ENCODE assay signal across 1 cellular context in the genomic region with DNA sequence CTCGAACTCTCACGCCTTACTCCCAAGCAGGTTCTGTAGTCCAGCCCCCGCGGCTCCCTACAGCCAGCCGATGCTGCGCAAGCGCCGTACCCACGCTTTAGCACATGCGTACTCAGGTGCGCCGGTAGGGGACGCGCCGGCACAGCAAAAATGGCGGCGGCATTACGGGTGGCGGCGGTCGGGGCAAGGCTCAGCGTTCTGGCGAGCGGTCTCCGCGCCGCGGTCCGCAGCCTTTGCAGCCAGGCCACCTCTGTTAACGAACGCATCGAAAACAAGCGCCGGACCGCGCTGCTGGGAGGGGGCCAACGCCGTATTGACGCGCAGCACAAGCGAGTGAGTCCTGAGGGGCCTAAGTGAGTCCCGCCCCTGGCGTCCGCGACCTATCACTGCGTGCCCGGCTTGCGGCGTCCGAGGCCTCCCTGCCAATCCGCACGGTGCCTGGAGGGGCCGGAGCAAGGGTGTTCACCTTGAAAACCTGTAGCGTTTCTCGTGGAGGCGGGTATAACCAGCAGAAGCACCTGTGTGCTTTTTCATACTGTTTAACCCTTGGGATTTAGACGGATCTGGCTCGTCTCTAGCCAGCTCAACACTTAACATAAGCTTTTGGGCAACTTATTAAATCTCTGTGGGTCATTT.
TF ChIP-seq lines count a peak whose summit lies in the region.

TSS of gene PCCB (plus strand) at position 115 of the 636 bp plus-strand sequence. CDS start at position 151, 36 bp downstream.

TF ChIP-seq in HEK293, 187 proteins besides CTCF, POLR2A, EP300 and RAD21 (continued from another document):
- TF ChIP-seq, protein P1, sequence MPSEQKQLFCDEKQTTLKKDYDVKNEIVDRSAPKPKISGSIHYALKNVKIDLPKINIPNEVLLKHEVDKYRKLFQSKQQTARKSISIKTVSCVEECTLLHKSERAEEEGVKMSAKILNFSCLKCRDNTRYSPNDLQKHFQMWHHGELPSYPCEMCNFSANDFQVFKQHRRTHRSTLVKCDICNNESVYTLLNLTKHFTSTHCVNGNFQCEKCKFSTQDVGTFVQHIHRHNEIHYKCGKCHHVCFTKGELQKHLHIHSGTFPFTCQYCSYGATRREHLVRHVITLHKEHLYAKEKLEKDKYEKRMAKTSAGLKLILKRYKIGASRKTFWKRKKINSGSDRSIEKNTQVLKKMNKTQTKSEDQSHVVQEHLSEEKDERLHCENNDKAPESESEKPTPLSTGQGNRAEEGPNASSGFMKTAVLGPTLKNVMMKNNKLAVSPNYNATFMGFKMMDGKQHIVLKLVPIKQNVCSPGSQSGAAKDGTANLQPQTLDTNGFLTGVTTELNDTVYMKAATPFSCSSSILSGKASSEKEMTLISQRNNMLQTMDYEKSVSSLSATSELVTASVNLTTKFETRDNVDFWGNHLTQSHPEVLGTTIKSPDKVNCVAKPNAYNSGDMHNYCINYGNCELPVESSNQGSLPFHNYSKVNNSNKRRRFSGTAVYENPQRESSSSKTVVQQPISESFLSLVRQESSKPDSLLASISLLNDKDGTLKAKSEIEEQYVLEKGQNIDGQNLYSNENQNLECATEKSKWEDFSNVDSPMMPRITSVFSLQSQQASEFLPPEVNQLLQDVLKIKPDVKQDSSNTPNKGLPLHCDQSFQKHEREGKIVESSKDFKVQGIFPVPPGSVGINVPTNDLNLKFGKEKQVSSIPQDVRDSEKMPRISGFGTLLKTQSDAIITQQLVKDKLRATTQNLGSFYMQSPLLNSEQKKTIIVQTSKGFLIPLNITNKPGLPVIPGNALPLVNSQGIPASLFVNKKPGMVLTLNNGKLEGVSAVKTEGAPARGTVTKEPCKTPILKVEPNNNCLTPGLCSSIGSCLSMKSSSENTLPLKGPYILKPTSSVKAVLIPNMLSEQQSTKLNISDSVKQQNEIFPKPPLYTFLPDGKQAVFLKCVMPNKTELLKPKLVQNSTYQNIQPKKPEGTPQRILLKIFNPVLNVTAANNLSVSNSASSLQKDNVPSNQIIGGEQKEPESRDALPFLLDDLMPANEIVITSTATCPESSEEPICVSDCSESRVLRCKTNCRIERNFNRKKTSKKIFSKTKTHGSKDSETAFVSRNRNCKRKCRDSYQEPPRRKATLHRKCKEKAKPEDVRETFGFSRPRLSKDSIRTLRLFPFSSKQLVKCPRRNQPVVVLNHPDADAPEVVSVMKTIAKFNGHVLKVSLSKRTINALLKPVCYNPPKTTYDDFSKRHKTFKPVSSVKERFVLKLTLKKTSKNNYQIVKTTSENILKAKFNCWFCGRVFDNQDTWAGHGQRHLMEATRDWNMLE (tag by site-specific recombination; conservative IDR thresholded peaks at IDR 0.05; ENCODE audit: low read depth): no peak
- TF ChIP-seq ZXDB (tag by site-specific recombination; IDR thresholded peaks at IDR 0.05) (peak; percentile 90), SP7 (tag by site-specific recombination; IDR thresholded peaks at IDR 0.05) (peak; percentile 70), SP2 (tag by site-specific recombination; IDR thresholded peaks at IDR 0.05) (peak; percentile 89), ZNF114 (tag by site-specific recombination; IDR thresholded peaks at IDR 0.05) (no peak)
